In genomic region chr2:19990416-19990728, GRCh38 we compare ENCODE assay signal across 2 cellular contexts.
TF ChIP-seq lines count a peak whose summit lies in the region.

No MANE protein-coding gene starts in this region.

TF ChIP-seq in SK-N-SH, 30 proteins besides CTCF, POLR2A, EP300 and RAD21 (continued from another document):
- TF ChIP-seq IRF3 (IDR thresholded peaks at IDR 0.05; ENCODE audit: low read depth, low read length) (no peak), GATA2 (CRISPR knock-in tag; IDR thresholded peaks at IDR 0.05) (no peak), GABPA (IDR thresholded peaks at IDR 0.05; ENCODE audit: low read depth) (no peak), RFX5 (IDR thresholded peaks at IDR 0.05; ENCODE audit: low read length) (no peak), FOSL2 (IDR thresholded peaks at IDR 0.05; ENCODE audit: borderline replicate concordance, low read depth) (no peak), RXRA (IDR thresholded peaks at IDR 0.05; ENCODE audit: borderline replicate concordance, low read depth) (no peak), NRF1 (IDR thresholded peaks at IDR 0.05; ENCODE audit: low read depth, low read length) (no peak)
- TF ChIP-seq, protein P1, sequence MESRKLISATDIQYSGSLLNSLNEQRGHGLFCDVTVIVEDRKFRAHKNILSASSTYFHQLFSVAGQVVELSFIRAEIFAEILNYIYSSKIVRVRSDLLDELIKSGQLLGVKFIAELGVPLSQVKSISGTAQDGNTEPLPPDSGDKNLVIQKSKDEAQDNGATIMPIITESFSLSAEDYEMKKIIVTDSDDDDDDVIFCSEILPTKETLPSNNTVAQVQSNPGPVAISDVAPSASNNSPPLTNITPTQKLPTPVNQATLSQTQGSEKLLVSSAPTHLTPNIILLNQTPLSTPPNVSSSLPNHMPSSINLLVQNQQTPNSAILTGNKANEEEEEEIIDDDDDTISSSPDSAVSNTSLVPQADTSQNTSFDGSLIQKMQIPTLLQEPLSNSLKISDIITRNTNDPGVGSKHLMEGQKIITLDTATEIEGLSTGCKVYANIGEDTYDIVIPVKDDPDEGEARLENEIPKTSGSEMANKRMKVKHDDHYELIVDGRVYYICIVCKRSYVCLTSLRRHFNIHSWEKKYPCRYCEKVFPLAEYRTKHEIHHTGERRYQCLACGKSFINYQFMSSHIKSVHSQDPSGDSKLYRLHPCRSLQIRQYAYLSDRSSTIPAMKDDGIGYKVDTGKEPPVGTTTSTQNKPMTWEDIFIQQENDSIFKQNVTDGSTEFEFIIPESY (IDR thresholded peaks at IDR 0.05; ENCODE audit: borderline replicate concordance, low read depth) = no peak

TF ChIP-seq in SK-N-SH treated with all-trans-retinoic acid at 6 μM for 48 hours, 23 proteins besides CTCF, POLR2A, EP300 and RAD21 (continued from another document):
- TF ChIP-seq CREB5 (CRISPR knock-in tag; IDR thresholded peaks at IDR 0.05; ENCODE audit: low read depth) (no peak), TOX (CRISPR knock-in tag; IDR thresholded peaks at IDR 0.05; ENCODE audit: borderline replicate concordance) (no peak), CSRNP3 (CRISPR knock-in tag; IDR thresholded peaks at IDR 0.05) (no peak), ZNF70 (CRISPR knock-in tag; IDR thresholded peaks at IDR 0.05) (no peak), ARNTL (CRISPR knock-in tag; IDR thresholded peaks at IDR 0.05; ENCODE audit: borderline replicate concordance, low read depth) (no peak), BACH2 (CRISPR knock-in tag; IDR thresholded peaks at IDR 0.05; ENCODE audit: borderline replicate concordance) (no peak)
